In genomic region chr2:116911520-116911919, GRCh38 we compare ENCODE assay signal across 7 cellular contexts.
"Had no signal": no experiment of that assay in that cellular context is flagged by ENCODE, and none has a peak within 500 bp of the region (broad histone marks: within the 10 kb centered on the region; RNA-seq: fewer than 3 reads in every experiment).

No MANE protein-coding gene starts in this region.

- H2AFZ ChIP-seq: GM23338 had no signal

- H3K4me2 ChIP-seq: GM23338, KMS-11 had no signal

- H3K9ac ChIP-seq: KMS-11 had no signal

- H3K27ac ChIP-seq: HL-60, KMS-11 had no signal

- ATAC-seq: GM23338, HepG2 had no signal

- DNase-seq: H9, HCEC 1CT, KBM-7 had no signal

- H3K4me3 ChIP-seq: GM23338 had no signal
